1 cellular context compared by ENCODE assay signal in the genomic region with DNA sequence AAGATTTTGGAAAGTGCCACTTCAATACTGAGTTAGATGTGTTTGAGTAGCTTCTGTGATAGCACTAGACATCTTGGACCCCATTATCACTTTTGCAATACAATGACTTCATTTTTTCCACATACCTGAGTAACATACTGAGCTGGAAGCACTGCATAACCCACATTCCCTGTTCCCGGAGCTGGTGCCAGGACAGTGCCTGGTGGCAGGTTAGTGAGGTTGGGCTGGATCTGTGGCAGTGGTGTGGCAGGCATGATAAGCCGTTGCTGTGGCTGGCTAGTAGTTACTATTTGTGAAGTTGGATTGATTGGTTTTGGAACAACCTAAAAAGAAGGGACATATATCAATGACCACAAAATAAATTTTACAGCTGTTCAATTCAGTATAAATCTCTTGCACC.
TF ChIP-seq lines count a peak whose summit lies in the region.

No MANE protein-coding gene starts in this region.

TF ChIP-seq in IMR-90, 13 proteins besides CTCF, POLR2A, EP300 and RAD21:
- TF ChIP-seq, protein P1, sequence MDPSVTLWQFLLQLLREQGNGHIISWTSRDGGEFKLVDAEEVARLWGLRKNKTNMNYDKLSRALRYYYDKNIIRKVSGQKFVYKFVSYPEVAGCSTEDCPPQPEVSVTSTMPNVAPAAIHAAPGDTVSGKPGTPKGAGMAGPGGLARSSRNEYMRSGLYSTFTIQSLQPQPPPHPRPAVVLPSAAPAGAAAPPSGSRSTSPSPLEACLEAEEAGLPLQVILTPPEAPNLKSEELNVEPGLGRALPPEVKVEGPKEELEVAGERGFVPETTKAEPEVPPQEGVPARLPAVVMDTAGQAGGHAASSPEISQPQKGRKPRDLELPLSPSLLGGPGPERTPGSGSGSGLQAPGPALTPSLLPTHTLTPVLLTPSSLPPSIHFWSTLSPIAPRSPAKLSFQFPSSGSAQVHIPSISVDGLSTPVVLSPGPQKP (IDR thresholded peaks at IDR 0.05; ENCODE audit: borderline replicate concordance, low read depth, low read length) = no peak
- TF ChIP-seq CHD1 (IDR thresholded peaks at IDR 0.05; ENCODE audit: low read depth, low read length) (no peak), NFE2L2 (IDR thresholded peaks at IDR 0.05; ENCODE audit: low read depth, low read length) (no peak), RFX5 (IDR thresholded peaks at IDR 0.05; ENCODE audit: low read depth, low read length) (no peak), MAFK (IDR thresholded peaks at IDR 0.05; ENCODE audit: low read depth, low read length) (no peak), RCOR1 (IDR thresholded peaks at IDR 0.05; ENCODE audit: insufficient replicate concordance, low read length) (no peak), FOS (IDR thresholded peaks at IDR 0.05; ENCODE audit: low read depth, low read length) (no peak), CEBPB (IDR thresholded peaks at IDR 0.05; ENCODE audit: low read depth, low read length) (no peak), MXI1 (IDR thresholded peaks at IDR 0.05; ENCODE audit: borderline replicate concordance, low read depth, low read length) (no peak), SMC3 (IDR thresholded peaks at IDR 0.05; ENCODE audit: low read depth, low read length) (no peak), MAZ (IDR thresholded peaks at IDR 0.05; ENCODE audit: borderline replicate concordance, low read depth, low read length) (no peak), BHLHE40 (IDR thresholded peaks at IDR 0.05; ENCODE audit: low read depth, low read length) (no peak)
- TF ChIP-seq, protein P2, sequence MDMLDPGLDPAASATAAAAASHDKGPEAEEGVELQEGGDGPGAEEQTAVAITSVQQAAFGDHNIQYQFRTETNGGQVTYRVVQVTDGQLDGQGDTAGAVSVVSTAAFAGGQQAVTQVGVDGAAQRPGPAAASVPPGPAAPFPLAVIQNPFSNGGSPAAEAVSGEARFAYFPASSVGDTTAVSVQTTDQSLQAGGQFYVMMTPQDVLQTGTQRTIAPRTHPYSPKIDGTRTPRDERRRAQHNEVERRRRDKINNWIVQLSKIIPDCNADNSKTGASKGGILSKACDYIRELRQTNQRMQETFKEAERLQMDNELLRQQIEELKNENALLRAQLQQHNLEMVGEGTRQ (IDR thresholded peaks at IDR 0.05; ENCODE audit: low read depth, low read length) = no peak
